In the genomic region with DNA sequence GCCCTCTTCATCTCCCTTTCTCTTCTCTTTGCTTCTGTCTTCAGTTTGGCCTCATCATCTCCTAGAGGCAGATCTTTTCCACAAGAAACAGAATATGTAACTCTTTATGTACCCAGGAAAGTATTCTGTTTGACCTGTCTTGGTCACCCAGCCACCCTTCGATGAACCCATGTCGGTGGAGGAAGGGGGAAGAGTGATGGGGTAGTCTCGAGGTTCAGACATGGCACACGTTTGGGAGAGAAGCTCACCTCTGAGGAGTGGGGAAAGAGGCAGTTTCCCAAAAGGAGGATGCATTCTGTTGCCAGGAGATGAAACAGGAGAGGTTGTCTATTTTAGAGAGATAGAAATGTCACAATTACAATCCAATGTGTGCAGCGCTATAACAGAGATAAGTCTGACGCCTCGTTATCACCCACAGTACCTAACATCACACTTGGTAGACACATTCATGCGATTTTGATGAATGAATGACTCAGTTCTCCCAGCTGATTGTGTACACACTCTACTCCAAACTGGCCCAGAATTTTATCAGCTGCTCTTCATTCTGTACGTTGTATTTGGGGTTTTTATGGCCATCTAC, we compare ENCODE assay signal across 8 cellular contexts. TPM values are rescaled to one million over a fixed set of nuclear protein-coding genes. Genes with fewer than 3 reads are reported as not detected.
DNase-seq lines count a peak whose midpoint lies in the region; FAIRE-seq and TF ChIP-seq lines count a peak whose summit lies in the region.

No MANE protein-coding gene starts in this region.

- H3K36me3 ChIP-seq in ES-I3 (ENCODE audit: insufficient read depth, low read length) (no peaks in the 10 kb centered on the region), H1 (ENCODE audit: control insufficient read depth in 2 of 4, insufficient read depth in 4 of 4, low read length in 3 of 4) (no peaks in the 10 kb centered on the region), neural cell (ENCODE audit: insufficient read depth, low read length) (no peaks in the 10 kb centered on the region)

- peak overlapping the region; percentile 81 to 99 for H3K4me2 ChIP-seq in H1 (ENCODE audit: insufficient read depth in 1 of 2, low read depth in 2 of 2, low read length in 2 of 2)
- H3K4me2 ChIP-seq in neural cell (ENCODE audit: low read length) = peak overlapping the region; percentile 44

- H3K27ac ChIP-seq in H1 (ENCODE audit: low read depth, low read length) (no peak overlapping the region), neural cell (ENCODE audit: low read length) (peak overlapping the region; percentile 80)

- H3K9me3 ChIP-seq in ES-I3 (ENCODE audit: control insufficient read depth, insufficient read depth, low read length) (no peaks in the 10 kb centered on the region), H1 (ENCODE audit: insufficient read depth in 2 of 2, low read depth in 1 of 2, low read length in 1 of 2) (no peaks in the 10 kb centered on the region), neural cell (ENCODE audit: low read length) (no peaks in the 10 kb centered on the region)

- no peak overlapping the region for H3K56ac ChIP-seq in H1 (replicated peaks; ENCODE audit: insufficient read length, low read depth, low read length)

- H3K4me3 ChIP-seq in H1 (ENCODE audit: extremely low read depth in 1 of 4, insufficient read depth in 2 of 4, low read depth in 3 of 4, low read length in 4 of 4) (peak overlapping the region; percentile 64 to 87 (median 67); a peak in 7 of 8 replicates), neural cell (ENCODE audit: low read length) (peak overlapping the region; percentile 84)

- H3K9ac ChIP-seq in ES-I3 (ENCODE audit: low read depth, low read length) (peak overlapping the region; percentile 86), H1 (replicated peaks in 1 of 4; ENCODE audit: extremely low read depth in 1 of 4, low read depth in 3 of 4, low read length in 3 of 4) (peak overlapping the region in 2 of 4 experiments; percentile 66 to 70; a peak in 1 of 7 replicates), neural cell (ENCODE audit: low read length) (peak overlapping the region; percentile 91)

- H3K79me2 ChIP-seq in H1 (ENCODE audit: control insufficient read depth in 1 of 2, insufficient read depth in 2 of 2, low read length in 2 of 2) (peaks cover 0 to 25% of the 10 kb centered on the region in 2 experiments; a peak in 2 of 4 replicates), neural cell (replicated peaks; ENCODE audit: insufficient read depth, low read length) (peaks cover 41% of the 10 kb centered on the region)

- H2AFZ ChIP-seq in H1 (ENCODE audit: low read length) = peak overlapping the region; percentile 37; the same call in 1 of the 2 replicates
- peak overlapping the region; percentile 70 for H2AFZ ChIP-seq in neural cell (ENCODE audit: low read depth, low read length)

- no peak overlapping the region for H2BK120ac ChIP-seq in H1 (replicated peaks; ENCODE audit: low read depth, low read length)

- DNase-seq in NCI-H345 treated with DMSO at 0.1 percent for 48 hours (lab: John Stamatoyannopoulos, UW; ENCODE audit: unreplicated experiment) = peak; percentile 30
- DNase-seq in H1 (ENCODE audit: low read depth in 1 of 2, low spot score in 2 of 2) = no peak
- no peak for DNase-seq in NK-92 (lab: John Stamatoyannopoulos, UW; ENCODE audit: unreplicated experiment)
- no peak for DNase-seq in NCI-H1694 treated with DMSO at 0.1 percent for 48 hours (lab: John Stamatoyannopoulos, UW)
- DNase-seq in middle frontal gyrus (ENCODE audit: extremely low spot score, low spot score) = no peak
- no peak for DNase-seq in medulla oblongata (ENCODE audit: extremely low spot score)

- no peak for FAIRE-seq in H1 (lab: Jason Lieb, UNC)

- no peak overlapping the region for H2BK20ac ChIP-seq in H1 (ENCODE audit: low read length)

- H4K8ac ChIP-seq in H1 (ENCODE audit: extremely low read depth, insufficient read depth, low read length) = no peak overlapping the region

- no peak for TF ChIP-seq POLR2A in H1 (IDR thresholded peaks at IDR 0.05; ENCODE audit: control extremely low read depth in 1 of 2, low read depth in 2 of 2, low read length in 2 of 2)

- POLR2A ChIA-PET in H1 (lab: Charles Lee; ENCODE audit: partially characterized antibody) = interaction anchor here (0.5 to 0.6 kb wide), 2 partner anchors 376 to 463 kb away, joined by 3 to 5 read pairs; no protein-coding TSS in a partner anchor

- TF ChIP-seq CTCF in H1 (IDR thresholded peaks at IDR 0.05; ENCODE audit: control extremely low read depth in 1 of 3, insufficient read depth in 1 of 3, low read depth in 1 of 3, low read length in 3 of 3) (no peak), neural cell (IDR thresholded peaks at IDR 0.05; ENCODE audit: poor library complexity, severe bottlenecking) (no peak)

- TF ChIP-seq RAD21 in H1 (IDR thresholded peaks at IDR 0.05 in 1 of 2, conservative IDR thresholded peaks at IDR 0.05 in 1 of 2; ENCODE audit: low read depth in 2 of 2, low read length in 2 of 2) = no peak
- no peak for TF ChIP-seq RAD21 in neural cell (conservative IDR thresholded peaks at IDR 0.05)

- H3K23ac ChIP-seq in H1 (ENCODE audit: insufficient read length) = no peak overlapping the region

- TF ChIP-seq EP300 in H1 (IDR thresholded peaks at IDR 0.05; ENCODE audit: borderline replicate concordance in 1 of 2, low read depth in 2 of 2, low read length in 2 of 2) (no peak), neural cell (conservative IDR thresholded peaks at IDR 0.05; ENCODE audit: poor library complexity, severe bottlenecking) (no peak)

- H2BK15ac ChIP-seq in H1 (ENCODE audit: low read length) = no peak overlapping the region

- H3K27me3 ChIP-seq in H1 (replicated peaks in 1 of 4; ENCODE audit: control insufficient read depth in 3 of 4, extremely low read depth in 1 of 4, insufficient read depth in 3 of 4, low read length in 3 of 4) (peaks cover 2 to 14% (median 11%) of the 10 kb centered on the region in 4 experiments), neural cell (ENCODE audit: insufficient read depth, low read depth, low read length) (no peaks in the 10 kb centered on the region)

- CTCF ChIA-PET in H1 (lab: Charles Lee; ENCODE audit: partially characterized antibody) = interaction anchor here (0.7 kb wide), 1 partner anchor 83 kb away, joined by 3 read pairs; no protein-coding TSS in a partner anchor

- WGBS in H1 (ENCODE audit: extremely low coverage in 1 of 2, insufficient coverage in 1 of 2, insufficient read length in 1 of 2, insufficient replicate concordance in 2 of 2, low coverage in 1 of 2, low lambda C conversion rate in 2 of 2, missing lambda C conversion rate in 1 of 2), 2 experiments = 70% methylated on average over 9 of the region's 9 CpGs; no CpG with 5 or more reads in 1 of the 2 experiments

- no peak overlapping the region for H3K14ac ChIP-seq in H1 (ENCODE audit: insufficient read length)

- H3K4ac ChIP-seq in H1 (replicated peaks; ENCODE audit: insufficient read length, low read depth, low read length) = no peak overlapping the region

- H4K91ac ChIP-seq in H1 (replicated peaks; ENCODE audit: insufficient read length, low read length) = no peak overlapping the region

- H3K18ac ChIP-seq in H1 (ENCODE audit: extremely low read depth, low read length) = no peak overlapping the region

- no peaks in the 10 kb centered on the region for H3K9me2 ChIP-seq in neural cell (ENCODE audit: insufficient read depth, low read length)

- peaks cover 5% of the 10 kb centered on the region; the same call in 1 of the 2 replicates for H3K23me2 ChIP-seq in H1 (ENCODE audit: low read depth, low read length)

- no peak overlapping the region for H2BK5ac ChIP-seq in H1 (ENCODE audit: low read depth, low read length)

- 0 out of 2 replicates have a peak overlapping the region, but pooled peaks have one; percentile 2 for H2BK12ac ChIP-seq in H1 (ENCODE audit: low read depth, low read length)

- no peaks in the 10 kb centered on the region for H4K20me1 ChIP-seq in H1 (replicated peaks in 1 of 2; ENCODE audit: control insufficient read depth in 1 of 2, insufficient read depth in 2 of 2, low read length in 2 of 2)
- H4K20me1 ChIP-seq in neural cell (ENCODE audit: insufficient read depth) = no peaks in the 10 kb centered on the region

- H4K5ac ChIP-seq in H1 (ENCODE audit: insufficient read length, low read depth, low read length) = no peak overlapping the region

- H3F3A ChIP-seq in neural cell (ENCODE audit: insufficient read depth, low read length, poor library complexity, severe bottlenecking) = peaks cover 5% of the 10 kb centered on the region

- no peaks in the 10 kb centered on the region for H3K79me1 ChIP-seq in H1 (ENCODE audit: low read depth, low read length)

- H2AK5ac ChIP-seq in H1 (ENCODE audit: low read depth, low read length) = no peak overlapping the region

- H3K4me1 ChIP-seq in ES-I3 (ENCODE audit: insufficient read depth, low read length) = peaks cover 18% of the 10 kb centered on the region
- H3K4me1 ChIP-seq in H1 (replicated peaks in 1 of 4; ENCODE audit: control insufficient read depth in 3 of 4, insufficient read depth in 4 of 4, low read length in 3 of 4) = peaks cover 0 to 11% (median 6%) of the 10 kb centered on the region in 4 experiments; a peak in 6 of 7 replicates

TF ChIP-seq in H1, 55 proteins besides CTCF, POLR2A, EP300 and RAD21 (continues in another document):
- no peak for TF ChIP-seq BCL11A (IDR thresholded peaks at IDR 0.05; ENCODE audit: low read depth in 2 of 2, low read length in 2 of 2)

TF ChIP-seq in neural cell, 6 proteins besides CTCF, POLR2A, EP300 and RAD21 (continues in another document):
- TF ChIP-seq TAF1 (IDR thresholded peaks at IDR 0.05; ENCODE audit: low read depth) = no peak

RNA-seq across cellular contexts. Expression of gene CCDC50, which starts 0.7 kb away (rescaled TPM):
- 19.2 and 22.0 TPM in 2 replicates for total RNA-seq in H1 (2021; fragmentation: NEBNext Ultra II Directional; extraction: Animal tissue kit (Norgen Biotek cat#: 25700))
- polyA plus RNA-seq in H1 (2011; rRNA removed) = 7.3 and 9.3 TPM in 2 replicates
- polyA plus RNA-seq in H1 (2011; cell fraction: cytosol; rRNA removed) = 14.1 TPM
- 8.0 TPM for polyA plus RNA-seq in H1 (2011; cell fraction: nucleus; rRNA removed)
- polyA plus RNA-seq in H1 (2012, experiment 1 of 2) = 13.1 to 15.3 TPM (median 13.9 TPM) in 4 replicates
- 3.5 TPM for polyA plus RNA-seq in H1 (2012, experiment 2 of 2)
- 18.2 TPM for polyA plus RNA-seq in H1 (2013, experiment 1 of 2)
- 18.5 TPM for polyA plus RNA-seq in H1 (2013, experiment 2 of 2)
- polyA minus RNA-seq in H1 (2011; rRNA and poly(A)+ RNA removed) = 11.7 and 16.6 TPM in 2 replicates
- 13.4 TPM for polyA minus RNA-seq in H1 (2011; cell fraction: cytosol; rRNA and poly(A)+ RNA removed)
- 29.5 TPM for polyA minus RNA-seq in H1 (2011; cell fraction: nucleus; rRNA and poly(A)+ RNA removed)
- 51.7 and 58.2 TPM in 2 replicates for polyA plus RNA-seq in neural cell
- polyA minus RNA-seq in neural cell = 73.3 and 92.6 TPM in 2 replicates

RNA-seq across cellular contexts. Expression of gene UTS2B, which starts 1.9 kb away (rescaled TPM):
- not detected in 2 replicates for total RNA-seq in H1 (2021; fragmentation: NEBNext Ultra II Directional; extraction: Animal tissue kit (Norgen Biotek cat#: 25700))
- polyA plus RNA-seq in H1 (2011; rRNA removed) = 0.03 TPM in 1 of 2 replicates, not detected in the other
- not detected for polyA plus RNA-seq in H1 (2011; cell fraction: cytosol; rRNA removed)
- polyA plus RNA-seq in H1 (2011; cell fraction: nucleus; rRNA removed) = 0.21 TPM
- not detected in 4 replicates for polyA plus RNA-seq in H1 (2012, experiment 1 of 2)
- polyA plus RNA-seq in H1 (2012, experiment 2 of 2) = not detected
- polyA plus RNA-seq in H1 (2013, experiment 1 of 2) = not detected
- 0.15 TPM for polyA plus RNA-seq in H1 (2013, experiment 2 of 2)
- not detected in 2 replicates for polyA minus RNA-seq in H1 (2011; rRNA and poly(A)+ RNA removed)
- not detected for polyA minus RNA-seq in H1 (2011; cell fraction: cytosol; rRNA and poly(A)+ RNA removed)
- 1.5 TPM for polyA minus RNA-seq in H1 (2011; cell fraction: nucleus; rRNA and poly(A)+ RNA removed)
- 0.46 TPM in 1 of 2 replicates, not detected in the other for polyA plus RNA-seq in neural cell
- not detected in 2 replicates for polyA minus RNA-seq in neural cell
